In the genomic region with DNA sequence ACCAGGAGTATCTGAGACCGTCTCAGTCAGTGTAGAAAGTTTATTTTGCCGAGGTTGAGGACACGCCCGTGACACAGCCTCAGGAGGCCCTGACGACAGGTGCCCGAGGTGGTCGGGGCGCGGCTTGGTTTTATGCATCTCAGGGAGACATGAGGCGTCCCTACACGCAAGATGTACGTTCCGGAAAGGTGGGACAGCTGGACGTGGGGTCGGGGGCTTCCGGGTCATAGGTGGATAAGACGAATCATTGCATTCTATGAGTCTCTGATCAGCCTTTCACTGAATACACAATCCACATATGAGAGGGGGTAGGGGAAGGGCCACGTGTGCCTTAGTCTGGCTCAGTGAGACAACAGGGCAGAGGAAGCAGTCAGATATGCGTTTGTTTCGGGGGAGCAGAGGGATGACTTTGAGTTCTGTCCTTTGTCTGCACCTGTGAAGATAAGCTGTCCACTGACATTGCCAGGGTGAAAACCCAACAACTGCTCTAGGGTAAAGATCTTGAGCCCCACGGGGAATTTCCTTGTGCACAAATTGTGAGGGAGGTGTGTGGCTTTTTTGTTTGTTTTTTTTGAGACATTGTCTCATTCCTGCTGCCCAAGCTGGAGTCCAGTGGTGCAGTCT, we compare ENCODE assay signal across 19 cellular contexts.
DNase-seq lines count a peak whose midpoint lies in the region; ATAC-seq and TF ChIP-seq lines count a peak whose summit lies in the region.
"Had no signal": no experiment of that assay in that cellular context is flagged by ENCODE, and none has a peak within 500 bp of the region (broad histone marks: within the 10 kb centered on the region; RNA-seq: fewer than 3 reads in every experiment).

No MANE protein-coding gene starts in this region.

- CTCF ChIA-PET in activated CD4-positive, alpha-beta T cell treated with anti-CD3 and anti-CD28 coated beads for 36 hours (lab: Charles Lee), result interaction anchor here (1.2 to 1.4 kb wide), 2 partner anchors 10 to 16 kb away, joined by 3 to 5 read pairs; no protein-coding TSS in a partner anchor

- intact Hi-C loops in activated CD4-positive, alpha-beta T cell treated with anti-CD3 and anti-CD28 coated beads for 36 hours (cut with DNase I, micrococcal nuclease), result no loop called here

- H3K4me3 Mint-ChIP-seq in activated CD4-positive, alpha-beta T cell treated with anti-CD3 and anti-CD28 coated beads for 36 hours, result no peak overlapping the region
- H3K4me3 Mint-ChIP-seq in endothelial cell (ENCODE audit: unreplicated experiment), result peak overlapping the region; percentile 33
- H3K4me3 Mint-ChIP-seq in osteocyte (ENCODE audit: unreplicated experiment), result no peak overlapping the region
- no peak overlapping the region for H3K4me3 Mint-ChIP-seq in mesothelial cell of epicardium
- H3K4me3 Mint-ChIP-seq: activated naive CD4-positive, alpha-beta T cell treated with anti-CD3 and anti-CD28 coated beads for 36 hours had no signal

- H3K27ac Mint-ChIP-seq in activated CD4-positive, alpha-beta T cell treated with anti-CD3 and anti-CD28 coated beads for 36 hours, result peak overlapping the region; percentile 29
- H3K27ac Mint-ChIP-seq in endothelial cell (ENCODE audit: unreplicated experiment), result peak overlapping the region; percentile 69
- peak overlapping the region; percentile 21 for H3K27ac Mint-ChIP-seq in osteocyte (ENCODE audit: unreplicated experiment)
- H3K27ac Mint-ChIP-seq in mesothelial cell of epicardium, result no peak overlapping the region
- H3K27ac Mint-ChIP-seq: activated naive CD4-positive, alpha-beta T cell treated with anti-CD3 and anti-CD28 coated beads for 36 hours had no signal

- TF ChIP-seq CTCF in NB4 (IDR thresholded peaks at IDR 0.05; ENCODE audit: low read depth, low read length) (no peak), endothelial cell (IDR thresholded peaks at IDR 0.05; ENCODE audit: unreplicated experiment) (no peak), osteocyte (IDR thresholded peaks at IDR 0.05) (no peak), mesothelial cell of epicardium (IDR thresholded peaks at IDR 0.05; ENCODE audit: unreplicated experiment) (no peak)

- no peak for DNase-seq in activated CD4-positive, alpha-beta T cell treated with anti-CD3 and anti-CD28 coated beads for 36 hours
- no peak for DNase-seq in activated CD4-positive, alpha-beta T cell treated with anti-CD3 and anti-CD28 coated beads, Interleukin-2, amount 50 U/mL, for 48 hours
- DNase-seq in NB4 (ENCODE audit: low read depth) (peak; percentile 51), endothelial cell (ENCODE audit: low spot score) (no peak), osteocyte (ENCODE audit: extremely low spot score, unreplicated experiment) (no peak), ureter (ENCODE audit: low spot score) (no peak), mesothelial cell of epicardium (ENCODE audit: low spot score in 2 of 2, unreplicated experiment in 2 of 2) (no peak), GF-D8 (lab: John Stamatoyannopoulos, UW) (no peak)
- DNase-seq: activated naive CD4-positive, alpha-beta T cell treated with anti-CD3 and anti-CD28 coated beads for 36 hours; foreskin melanocyte; HCEC 1CT; Kasumi-1; NCI-H1436; psoas muscle; stimulated activated CD4-positive, alpha-beta T cell treated with anti-CD3 and anti-CD28 coated beads, Interleukin-12 subunit alpha, Interleukin-12 subunit beta, amount 100 ng/mL, for 4 hours; SW 1271; transverse colon had no signal

- H3K4me3 ChIP-seq in NB4 (ENCODE audit: low read depth, low read length), result no peak overlapping the region
- H3K4me3 ChIP-seq: ascending aorta, coronary artery, psoas muscle, transverse colon had no signal

- peaks cover 22% of the 10 kb centered on the region for H3K36me3 Mint-ChIP-seq in activated CD4-positive, alpha-beta T cell treated with anti-CD3 and anti-CD28 coated beads for 36 hours (ENCODE audit: low read depth)
- H3K36me3 Mint-ChIP-seq in endothelial cell (ENCODE audit: low read depth, unreplicated experiment), result peaks cover 30% of the 10 kb centered on the region
- H3K36me3 Mint-ChIP-seq in osteocyte (ENCODE audit: unreplicated experiment), result peaks cover 25% of the 10 kb centered on the region
- peaks cover 25% of the 10 kb centered on the region for H3K36me3 Mint-ChIP-seq in mesothelial cell of epicardium

- peaks cover 16% of the 10 kb centered on the region for H3K4me1 Mint-ChIP-seq in activated CD4-positive, alpha-beta T cell treated with anti-CD3 and anti-CD28 coated beads for 36 hours
- H3K4me1 Mint-ChIP-seq in endothelial cell (ENCODE audit: unreplicated experiment) (peaks cover 15% of the 10 kb centered on the region), osteocyte (ENCODE audit: unreplicated experiment) (peaks cover 27% of the 10 kb centered on the region), mesothelial cell of epicardium (peaks cover 14% of the 10 kb centered on the region)

- POLR2A ChIA-PET in activated CD4-positive, alpha-beta T cell treated with anti-CD3 and anti-CD28 coated beads for 36 hours (lab: Charles Lee), result no interaction called here

- ATAC-seq in activated CD4-positive, alpha-beta T cell treated with anti-CD3 and anti-CD28 coated beads for 36 hours, result no peak
- ATAC-seq: psoas muscle had no signal

- no peak for TF ChIP-seq POLR2A in NB4 (IDR thresholded peaks at IDR 0.05; ENCODE audit: extremely low read depth, insufficient read length)

- no peaks in the 10 kb centered on the region for H3K27me3 Mint-ChIP-seq in activated CD4-positive, alpha-beta T cell treated with anti-CD3 and anti-CD28 coated beads for 36 hours
- H3K27me3 Mint-ChIP-seq in endothelial cell (ENCODE audit: unreplicated experiment) (peaks cover 6% of the 10 kb centered on the region), osteocyte (ENCODE audit: unreplicated experiment) (no peaks in the 10 kb centered on the region), mesothelial cell of epicardium (ENCODE audit: low read depth) (no peaks in the 10 kb centered on the region)

- H3K9me3 Mint-ChIP-seq in activated CD4-positive, alpha-beta T cell treated with anti-CD3 and anti-CD28 coated beads for 36 hours (ENCODE audit: low read depth), result no peaks in the 10 kb centered on the region
- H3K9me3 Mint-ChIP-seq in endothelial cell (ENCODE audit: unreplicated experiment) (no peaks in the 10 kb centered on the region), osteocyte (ENCODE audit: unreplicated experiment) (no peaks in the 10 kb centered on the region), mesothelial cell of epicardium (no peaks in the 10 kb centered on the region)
- H3K9me3 Mint-ChIP-seq: activated naive CD4-positive, alpha-beta T cell treated with anti-CD3 and anti-CD28 coated beads for 36 hours had no signal
